19 cellular contexts compared by ENCODE assay signal in genomic region chr11:119049081-119049480, GRCh38.
"Had no signal": no experiment of that assay in that cellular context is flagged by ENCODE, and none has a peak within 500 bp of the region (broad histone marks: within the 10 kb centered on the region; RNA-seq: fewer than 3 reads in every experiment).

No MANE protein-coding gene starts in this region.

- H3K27me3 Mint-ChIP-seq: central memory CD8-positive, alpha-beta T cell; naive thymus-derived CD8-positive, alpha-beta T cell; progenitor cell of endocrine pancreas had no signal

- H3K4me1 Mint-ChIP-seq: neural progenitor cell had no signal

- ATAC-seq: heart left ventricle; mucosa of descending colon; naive thymus-derived CD8-positive, alpha-beta T cell; pancreas; right cardiac atrium had no signal

- FAIRE-seq: pancreas, small intestine had no signal

- H3K4me3 Mint-ChIP-seq: central memory CD8-positive, alpha-beta T cell; endodermal cell; naive thymus-derived CD8-positive, alpha-beta T cell had no signal

- DNase-seq: dermis blood vessel endothelial cell; endodermal cell; foreskin melanocyte; heart left ventricle; hippocampal formation; kidney glomerular epithelial cell; naive thymus-derived CD8-positive, alpha-beta T cell; nucleus accumbens; right cardiac atrium; small intestine; stimulated activated CD4-positive, alpha-beta T cell treated with anti-CD3 and anti-CD28 coated beads, Interleukin-2, amount 100 ng/mL, for 48 hours; stomach; substantia nigra; trophoblast cell had no signal

- H3K27ac Mint-ChIP-seq: endodermal cell, progenitor cell of endocrine pancreas had no signal

- H3K9me3 Mint-ChIP-seq: central memory CD8-positive, alpha-beta T cell; endodermal cell; naive thymus-derived CD8-positive, alpha-beta T cell; neural progenitor cell had no signal
